ENCODE assay signal across 1 cellular context in the genomic region with DNA sequence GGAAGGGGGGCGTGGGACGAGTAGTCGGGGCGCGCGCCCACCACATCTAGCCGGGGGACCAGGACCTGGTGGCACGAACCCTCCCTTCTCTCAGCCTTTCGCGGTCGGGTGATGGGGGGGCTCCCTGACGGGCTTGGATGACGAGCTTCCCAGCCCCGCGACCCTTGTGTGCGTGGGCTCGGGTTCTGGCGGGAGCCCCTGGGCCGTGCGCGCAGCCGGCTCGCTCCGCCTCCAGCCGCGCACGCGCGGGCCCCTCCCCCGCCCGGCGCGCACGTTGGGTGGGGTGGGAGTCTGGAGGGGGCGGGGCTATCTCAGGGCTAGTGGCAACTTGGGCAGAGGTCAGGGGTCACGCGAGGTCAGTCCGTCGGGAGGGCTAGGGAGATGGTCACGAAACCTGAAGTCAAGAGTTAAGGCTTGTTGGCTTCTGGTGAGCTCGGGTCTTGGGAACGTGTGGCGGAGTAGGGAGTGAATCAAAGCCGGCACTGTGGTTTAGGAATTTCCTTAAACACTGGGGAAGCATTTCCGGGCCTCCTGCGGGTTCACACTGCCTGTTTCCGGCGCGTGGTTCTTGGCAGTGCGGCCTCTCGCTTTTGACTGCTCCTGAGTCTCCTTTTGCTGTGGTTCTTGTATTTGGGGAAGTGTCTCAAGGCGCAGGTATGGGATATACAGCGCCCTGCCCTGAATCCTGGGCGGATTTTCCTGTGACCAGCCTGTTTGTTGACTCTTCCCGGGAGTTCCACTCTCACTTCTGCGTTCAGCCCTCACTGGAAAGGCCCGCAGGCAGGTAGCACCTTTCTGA.
TF ChIP-seq lines count a peak whose summit lies in the region.

Gene SRCAP (plus strand): TSS at position 356 of the 799 bp plus-strand sequence. CDS start 1,654 bp downstream, outside the sequence.

TF ChIP-seq in HepG2, 621 proteins besides CTCF, POLR2A, EP300 and RAD21 (continued from another document and continues in another):
- TF ChIP-seq, protein P1, sequence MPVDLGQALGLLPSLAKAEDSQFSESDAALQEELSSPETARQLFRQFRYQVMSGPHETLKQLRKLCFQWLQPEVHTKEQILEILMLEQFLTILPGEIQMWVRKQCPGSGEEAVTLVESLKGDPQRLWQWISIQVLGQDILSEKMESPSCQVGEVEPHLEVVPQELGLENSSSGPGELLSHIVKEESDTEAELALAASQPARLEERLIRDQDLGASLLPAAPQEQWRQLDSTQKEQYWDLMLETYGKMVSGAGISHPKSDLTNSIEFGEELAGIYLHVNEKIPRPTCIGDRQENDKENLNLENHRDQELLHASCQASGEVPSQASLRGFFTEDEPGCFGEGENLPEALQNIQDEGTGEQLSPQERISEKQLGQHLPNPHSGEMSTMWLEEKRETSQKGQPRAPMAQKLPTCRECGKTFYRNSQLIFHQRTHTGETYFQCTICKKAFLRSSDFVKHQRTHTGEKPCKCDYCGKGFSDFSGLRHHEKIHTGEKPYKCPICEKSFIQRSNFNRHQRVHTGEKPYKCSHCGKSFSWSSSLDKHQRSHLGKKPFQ (CRISPR knock-in tag; IDR thresholded peaks at IDR 0.05; ENCODE audit: insufficient replicate concordance): peak; percentile 94
- TF ChIP-seq POLR2AphosphoS5 (IDR thresholded peaks at IDR 0.05; ENCODE audit: low read depth, low read length) (peak; percentile 77), ZNF30 (CRISPR knock-in tag; IDR thresholded peaks at IDR 0.05) (no peak), ZNF770 (CRISPR knock-in tag; IDR thresholded peaks at IDR 0.05) (no peak), NFATC3 (CRISPR knock-in tag; IDR thresholded peaks at IDR 0.05) (no peak), SAP130 (CRISPR knock-in tag; IDR thresholded peaks at IDR 0.05; ENCODE audit: low read depth) (peak; percentile 76), MAFG (CRISPR knock-in tag; IDR thresholded peaks at IDR 0.05) (no peak), MEIS2 (CRISPR knock-in tag; IDR thresholded peaks at IDR 0.05) (no peak; the same call in 1 of the 2 replicates), DNMT3B (CRISPR knock-in tag; conservative IDR thresholded peaks at IDR 0.05) (no peak), ETV6 (CRISPR knock-in tag; conservative IDR thresholded peaks at IDR 0.05) (0 out of 2 replicates have a peak, but pooled peaks have one; percentile 3), HNRNPK (IDR thresholded peaks at IDR 0.05; ENCODE audit: low read depth, low read length, poor library complexity, severe bottlenecking) (peak; percentile 47), CHD4 (IDR thresholded peaks at IDR 0.05; ENCODE audit: borderline replicate concordance, low read length) (no peak), HNF4G (IDR thresholded peaks at IDR 0.05; ENCODE audit: borderline replicate concordance, low read depth, low read length) (no peak), HNF4G (CRISPR knock-in tag; IDR thresholded peaks at IDR 0.05; ENCODE audit: borderline replicate concordance, low read depth) (peak; percentile 56), PCBP2 (optimal IDR thresholded peaks at IDR 0.05; ENCODE audit: low read depth, low read length, poor library complexity, severe bottlenecking) (no peak), NR2C2 (CRISPR knock-in tag; IDR thresholded peaks at IDR 0.05; ENCODE audit: borderline replicate concordance) (peak; percentile 98), MYPOP (CRISPR knock-in tag; IDR thresholded peaks at IDR 0.05) (no peak), ZNF619 (CRISPR knock-in tag; IDR thresholded peaks at IDR 0.05) (no peak), ZNF660 (CRISPR knock-in tag; IDR thresholded peaks at IDR 0.05; ENCODE audit: borderline replicate concordance, low read depth) (no peak), HNRNPH1 (optimal IDR thresholded peaks at IDR 0.05; ENCODE audit: low read depth, low read length) (no peak), ZNF256 (CRISPR knock-in tag; conservative IDR thresholded peaks at IDR 0.05) (no peak), NBN (conservative IDR thresholded peaks at IDR 0.05) (no peak), KAT7 (CRISPR knock-in tag; IDR thresholded peaks at IDR 0.05; ENCODE audit: borderline replicate concordance) (peak; percentile 14; the same call in 1 of the 2 replicates), CREM (IDR thresholded peaks at IDR 0.05) (peak; percentile 63), CREM (CRISPR knock-in tag; IDR thresholded peaks at IDR 0.05) (no peak), TAF15 (IDR thresholded peaks at IDR 0.05; ENCODE audit: low read depth, low read length, poor library complexity, severe bottlenecking) (no peak), YEATS2 (CRISPR knock-in tag; IDR thresholded peaks at IDR 0.05; ENCODE audit: borderline replicate concordance) (peak; percentile 59; the same call in 1 of the 2 replicates), RXRB (CRISPR knock-in tag; IDR thresholded peaks at IDR 0.05; ENCODE audit: borderline replicate concordance) (peak; percentile 95), GATAD1 (CRISPR knock-in tag; IDR thresholded peaks at IDR 0.05) (peak; percentile 89)
- TF ChIP-seq, protein P2, sequence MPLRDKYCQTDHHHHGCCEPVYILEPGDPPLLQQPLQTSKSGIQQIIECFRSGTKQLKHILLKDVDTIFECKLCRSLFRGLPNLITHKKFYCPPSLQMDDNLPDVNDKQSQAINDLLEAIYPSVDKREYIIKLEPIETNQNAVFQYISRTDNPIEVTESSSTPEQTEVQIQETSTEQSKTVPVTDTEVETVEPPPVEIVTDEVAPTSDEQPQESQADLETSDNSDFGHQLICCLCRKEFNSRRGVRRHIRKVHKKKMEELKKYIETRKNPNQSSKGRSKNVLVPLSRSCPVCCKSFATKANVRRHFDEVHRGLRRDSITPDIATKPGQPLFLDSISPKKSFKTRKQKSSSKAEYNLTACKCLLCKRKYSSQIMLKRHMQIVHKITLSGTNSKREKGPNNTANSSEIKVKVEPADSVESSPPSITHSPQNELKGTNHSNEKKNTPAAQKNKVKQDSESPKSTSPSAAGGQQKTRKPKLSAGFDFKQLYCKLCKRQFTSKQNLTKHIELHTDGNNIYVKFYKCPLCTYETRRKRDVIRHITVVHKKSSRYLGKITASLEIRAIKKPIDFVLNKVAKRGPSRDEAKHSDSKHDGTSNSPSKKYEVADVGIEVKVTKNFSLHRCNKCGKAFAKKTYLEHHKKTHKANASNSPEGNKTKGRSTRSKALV (CRISPR knock-in tag; IDR thresholded peaks at IDR 0.05): 0 out of 2 replicates have a peak, but pooled peaks have one; percentile 68
- TF ChIP-seq, protein P3, sequence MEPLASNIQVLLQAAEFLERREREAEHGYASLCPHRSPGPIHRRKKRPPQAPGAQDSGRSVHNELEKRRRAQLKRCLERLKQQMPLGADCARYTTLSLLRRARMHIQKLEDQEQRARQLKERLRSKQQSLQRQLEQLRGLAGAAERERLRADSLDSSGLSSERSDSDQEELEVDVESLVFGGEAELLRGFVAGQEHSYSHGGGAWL (CRISPR knock-in tag; IDR thresholded peaks at IDR 0.05): no peak; the same call in 1 of the 2 replicates
- TF ChIP-seq, protein P4, sequence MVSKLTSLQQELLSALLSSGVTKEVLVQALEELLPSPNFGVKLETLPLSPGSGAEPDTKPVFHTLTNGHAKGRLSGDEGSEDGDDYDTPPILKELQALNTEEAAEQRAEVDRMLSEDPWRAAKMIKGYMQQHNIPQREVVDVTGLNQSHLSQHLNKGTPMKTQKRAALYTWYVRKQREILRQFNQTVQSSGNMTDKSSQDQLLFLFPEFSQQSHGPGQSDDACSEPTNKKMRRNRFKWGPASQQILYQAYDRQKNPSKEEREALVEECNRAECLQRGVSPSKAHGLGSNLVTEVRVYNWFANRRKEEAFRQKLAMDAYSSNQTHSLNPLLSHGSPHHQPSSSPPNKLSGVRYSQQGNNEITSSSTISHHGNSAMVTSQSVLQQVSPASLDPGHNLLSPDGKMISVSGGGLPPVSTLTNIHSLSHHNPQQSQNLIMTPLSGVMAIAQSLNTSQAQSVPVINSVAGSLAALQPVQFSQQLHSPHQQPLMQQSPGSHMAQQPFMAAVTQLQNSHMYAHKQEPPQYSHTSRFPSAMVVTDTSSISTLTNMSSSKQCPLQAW (CRISPR knock-in tag; IDR thresholded peaks at IDR 0.05): no peak; the same call in 1 of the 2 replicates
- TF ChIP-seq, protein P5, sequence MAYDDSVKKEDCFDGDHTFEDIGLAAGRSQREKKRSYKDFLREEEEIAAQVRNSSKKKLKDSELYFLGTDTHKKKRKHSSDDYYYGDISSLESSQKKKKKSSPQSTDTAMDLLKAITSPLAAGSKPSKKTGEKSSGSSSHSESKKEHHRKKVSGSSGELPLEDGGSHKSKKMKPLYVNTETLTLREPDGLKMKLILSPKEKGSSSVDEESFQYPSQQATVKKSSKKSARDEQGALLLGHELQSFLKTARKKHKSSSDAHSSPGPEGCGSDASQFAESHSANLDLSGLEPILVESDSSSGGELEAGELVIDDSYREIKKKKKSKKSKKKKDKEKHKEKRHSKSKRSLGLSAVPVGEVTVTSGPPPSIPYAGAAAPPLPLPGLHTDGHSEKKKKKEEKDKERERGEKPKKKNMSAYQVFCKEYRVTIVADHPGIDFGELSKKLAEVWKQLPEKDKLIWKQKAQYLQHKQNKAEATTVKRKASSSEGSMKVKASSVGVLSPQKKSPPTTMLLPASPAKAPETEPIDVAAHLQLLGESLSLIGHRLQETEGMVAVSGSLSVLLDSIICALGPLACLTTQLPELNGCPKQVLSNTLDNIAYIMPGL (CRISPR knock-in tag; IDR thresholded peaks at IDR 0.05; ENCODE audit: borderline replicate concordance in 1 of 2, low read depth in 1 of 2): peak in 1 of 2 experiments; percentile 11; a peak in 1 of 4 replicates
- TF ChIP-seq, protein P6, sequence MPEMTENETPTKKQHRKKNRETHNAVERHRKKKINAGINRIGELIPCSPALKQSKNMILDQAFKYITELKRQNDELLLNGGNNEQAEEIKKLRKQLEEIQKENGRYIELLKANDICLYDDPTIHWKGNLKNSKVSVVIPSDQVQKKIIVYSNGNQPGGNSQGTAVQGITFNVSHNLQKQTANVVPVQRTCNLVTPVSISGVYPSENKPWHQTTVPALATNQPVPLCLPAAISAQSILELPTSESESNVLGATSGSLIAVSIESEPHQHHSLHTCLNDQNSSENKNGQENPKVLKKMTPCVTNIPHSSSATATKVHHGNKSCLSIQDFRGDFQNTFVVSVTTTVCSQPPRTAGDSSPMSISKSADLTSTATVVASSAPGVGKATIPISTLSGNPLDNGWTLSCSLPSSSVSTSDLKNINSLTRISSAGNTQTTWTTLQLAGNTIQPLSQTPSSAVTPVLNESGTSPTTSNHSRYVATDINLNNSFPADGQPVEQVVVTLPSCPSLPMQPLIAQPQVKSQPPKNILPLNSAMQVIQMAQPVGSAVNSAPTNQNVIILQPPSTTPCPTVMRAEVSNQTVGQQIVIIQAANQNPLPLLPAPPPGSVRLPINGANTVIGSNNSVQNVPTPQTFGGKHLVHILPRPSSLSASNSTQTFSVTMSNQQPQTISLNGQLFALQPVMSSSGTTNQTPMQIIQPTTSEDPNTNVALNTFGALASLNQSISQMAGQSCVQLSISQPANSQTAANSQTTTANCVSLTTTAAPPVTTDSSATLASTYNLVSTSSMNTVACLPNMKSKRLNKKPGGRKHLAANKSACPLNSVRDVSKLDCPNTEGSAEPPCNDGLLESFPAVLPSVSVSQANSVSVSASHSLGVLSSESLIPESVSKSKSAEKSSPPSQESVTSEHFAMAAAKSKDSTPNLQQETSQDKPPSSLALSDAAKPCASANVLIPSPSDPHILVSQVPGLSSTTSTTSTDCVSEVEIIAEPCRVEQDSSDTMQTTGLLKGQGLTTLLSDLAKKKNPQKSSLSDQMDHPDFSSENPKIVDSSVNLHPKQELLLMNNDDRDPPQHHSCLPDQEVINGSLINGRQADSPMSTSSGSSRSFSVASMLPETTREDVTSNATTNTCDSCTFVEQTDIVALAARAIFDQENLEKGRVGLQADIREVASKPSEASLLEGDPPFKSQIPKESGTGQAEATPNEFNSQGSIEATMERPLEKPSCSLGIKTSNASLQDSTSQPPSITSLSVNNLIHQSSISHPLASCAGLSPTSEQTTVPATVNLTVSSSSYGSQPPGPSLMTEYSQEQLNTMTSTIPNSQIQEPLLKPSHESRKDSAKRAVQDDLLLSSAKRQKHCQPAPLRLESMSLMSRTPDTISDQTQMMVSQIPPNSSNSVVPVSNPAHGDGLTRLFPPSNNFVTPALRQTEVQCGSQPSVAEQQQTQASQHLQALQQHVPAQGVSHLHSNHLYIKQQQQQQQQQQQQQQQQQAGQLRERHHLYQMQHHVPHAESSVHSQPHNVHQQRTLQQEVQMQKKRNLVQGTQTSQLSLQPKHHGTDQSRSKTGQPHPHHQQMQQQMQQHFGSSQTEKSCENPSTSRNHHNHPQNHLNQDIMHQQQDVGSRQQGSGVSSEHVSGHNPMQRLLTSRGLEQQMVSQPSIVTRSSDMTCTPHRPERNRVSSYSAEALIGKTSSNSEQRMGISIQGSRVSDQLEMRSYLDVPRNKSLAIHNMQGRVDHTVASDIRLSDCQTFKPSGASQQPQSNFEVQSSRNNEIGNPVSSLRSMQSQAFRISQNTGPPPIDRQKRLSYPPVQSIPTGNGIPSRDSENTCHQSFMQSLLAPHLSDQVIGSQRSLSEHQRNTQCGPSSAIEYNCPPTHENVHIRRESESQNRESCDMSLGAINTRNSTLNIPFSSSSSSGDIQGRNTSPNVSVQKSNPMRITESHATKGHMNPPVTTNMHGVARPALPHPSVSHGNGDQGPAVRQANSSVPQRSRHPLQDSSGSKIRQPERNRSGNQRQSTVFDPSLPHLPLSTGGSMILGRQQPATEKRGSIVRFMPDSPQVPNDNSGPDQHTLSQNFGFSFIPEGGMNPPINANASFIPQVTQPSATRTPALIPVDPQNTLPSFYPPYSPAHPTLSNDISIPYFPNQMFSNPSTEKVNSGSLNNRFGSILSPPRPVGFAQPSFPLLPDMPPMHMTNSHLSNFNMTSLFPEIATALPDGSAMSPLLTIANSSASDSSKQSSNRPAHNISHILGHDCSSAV (CRISPR knock-in tag; IDR thresholded peaks at IDR 0.05; ENCODE audit: borderline replicate concordance): no peak
